24 cellular contexts compared by ENCODE assay signal in the genomic region with DNA sequence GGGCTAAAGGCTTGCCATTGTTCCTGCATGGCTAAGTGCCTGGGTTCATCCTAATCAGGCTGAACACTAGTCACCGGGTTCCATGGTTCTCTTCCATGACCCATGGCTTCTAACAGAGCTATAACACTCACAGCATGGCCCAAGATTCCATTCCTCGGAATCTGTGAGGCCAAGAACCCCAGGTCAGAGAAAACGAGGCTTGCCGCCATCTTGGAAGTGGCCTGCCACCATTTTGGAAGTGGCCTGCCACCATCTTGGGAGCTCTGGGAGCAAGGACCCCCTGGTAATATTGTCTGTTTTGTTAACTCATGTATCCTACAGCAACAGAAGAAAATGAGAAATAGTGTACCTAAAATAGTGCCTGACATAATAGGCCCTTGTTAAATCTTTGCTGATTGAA.
A peak's percentile ranks its signal among the peaks of the same experiment; 100 is the strongest.
DNase-seq lines count a peak whose midpoint lies in the region; ATAC-seq, FAIRE-seq and TF ChIP-seq lines count a peak whose summit lies in the region.
"Had no signal": no experiment of that assay in that cellular context is flagged by ENCODE, and none has a peak within 500 bp of the region (broad histone marks: within the 10 kb centered on the region; RNA-seq: fewer than 3 reads in every experiment).

No MANE protein-coding gene starts in this region.

- H3K23me2 ChIP-seq in H1 (ENCODE audit: low read depth, low read length): no peaks in the 10 kb centered on the region

- no peak overlapping the region for H4K8ac ChIP-seq in H1 (ENCODE audit: extremely low read depth, insufficient read depth, low read length)

- no peak overlapping the region for H3K4ac ChIP-seq in H1 (replicated peaks; ENCODE audit: insufficient read length, low read depth, low read length)

- no peak overlapping the region for H3K4me3 ChIP-seq in KMS-11 (IDR thresholded peaks at IDR 0.05; ENCODE audit: insufficient read depth, low read depth, low read length)
- H3K4me3 ChIP-seq in H1 (ENCODE audit: extremely low read depth in 1 of 4, insufficient read depth in 2 of 4, low read depth in 3 of 4, low read length in 4 of 4): no peak overlapping the region
- no peak overlapping the region for H3K4me3 ChIP-seq in suprapubic skin
- H3K4me3 ChIP-seq: BLaER1 had no signal

- POLR2A ChIA-PET in H1 (lab: Charles Lee; ENCODE audit: partially characterized antibody): interaction anchor here (1.5 to 2.0 kb wide), 2 partner anchors 11 to 92 kb away, joined by 3 to 5 read pairs; no protein-coding TSS in a partner anchor

- H3K56ac ChIP-seq in H1 (replicated peaks; ENCODE audit: insufficient read length, low read depth, low read length): no peak overlapping the region

- TF ChIP-seq POLR2A in H1 (IDR thresholded peaks at IDR 0.05; ENCODE audit: control extremely low read depth in 1 of 2, low read depth in 2 of 2, low read length in 2 of 2) (no peak), suprapubic skin (IDR thresholded peaks at IDR 0.05) (no peak)

- H3K18ac ChIP-seq in H1 (ENCODE audit: extremely low read depth, low read length): no peak overlapping the region

- H3K9me3 ChIP-seq in H1 (ENCODE audit: insufficient read depth in 2 of 2, low read depth in 1 of 2, low read length in 1 of 2): no peaks in the 10 kb centered on the region
- peaks cover 6% of the 10 kb centered on the region for H3K9me3 ChIP-seq in suprapubic skin
- H3K9me3 ChIP-seq: BE2C had no signal

- no peak overlapping the region for H3K23ac ChIP-seq in H1 (ENCODE audit: insufficient read length)

- H3K79me1 ChIP-seq in H1 (ENCODE audit: low read depth, low read length): no peaks in the 10 kb centered on the region

- CTCF ChIA-PET in H1 (lab: Charles Lee; ENCODE audit: partially characterized antibody): interaction anchor here (1.3 to 2.3 kb wide), 2 partner anchors 10 to 15 kb away, joined by 3 to 13 read pairs; no protein-coding TSS in a partner anchor

- no peak overlapping the region for H2BK20ac ChIP-seq in H1 (ENCODE audit: low read length)

- no peak for DNase-seq in H1 (ENCODE audit: low read depth in 1 of 2, low spot score in 2 of 2)
- no peak for DNase-seq in suprapubic skin (ENCODE audit: low spot score in 2 of 2)
- DNase-seq in stimulated activated CD4-positive, alpha-beta T cell treated with anti-CD3 and anti-CD28 coated beads, Interleukin-4, amount 100 ng/mL, for 24 hours: no peak
- DNase-seq: 8988T; ACHN; BE2C; C1 segment of cervical spinal cord; CD4-positive, alpha-beta memory T cell; CD4-positive, CD25-positive, alpha-beta regulatory T cell; CD8-positive, alpha-beta memory T cell; COR-L47; DMS 273 treated with DMSO at 0.1 percent for 48 hours; DMS153; DMS53; DMS79; DND-41; EL; GDM1 had no signal

- H3K4me2 ChIP-seq in KMS-11 (no peak overlapping the region), H1 (ENCODE audit: insufficient read depth in 1 of 2, low read depth in 2 of 2, low read length in 2 of 2) (no peak overlapping the region)
- H3K4me2 ChIP-seq: BLaER1 had no signal

- no peak overlapping the region for H3K14ac ChIP-seq in H1 (ENCODE audit: insufficient read length)

- H2BK15ac ChIP-seq in H1 (ENCODE audit: low read length): no peak overlapping the region

- no peak overlapping the region for H4K5ac ChIP-seq in H1 (ENCODE audit: insufficient read length, low read depth, low read length)

- H3K27ac ChIP-seq in KMS-11 (no peak overlapping the region), H1 (ENCODE audit: low read depth, low read length) (no peak overlapping the region), suprapubic skin (no peak overlapping the region)
- H3K27ac ChIP-seq: BLaER1 had no signal

- no peak for ATAC-seq in activated CD4-positive, CD25-positive, alpha-beta regulatory T cell treated with anti-CD3 and anti-CD28 coated beads, Interleukin-2, amount 50 U/mL, for 24 hours

- H2BK5ac ChIP-seq in H1 (ENCODE audit: low read depth, low read length): no peak overlapping the region

- 100% methylated on average over 4 of the region's 4 CpGs; no CpG with 5 or more reads in 1 of the 2 experiments for WGBS in H1 (ENCODE audit: extremely low coverage in 1 of 2, insufficient coverage in 1 of 2, insufficient read length in 1 of 2, insufficient replicate concordance in 2 of 2, low coverage in 1 of 2, low lambda C conversion rate in 2 of 2, missing lambda C conversion rate in 1 of 2), 2 experiments
- 93% methylated on average over 4 of the region's 4 CpGs for WGBS in suprapubic skin

- TF ChIP-seq RAD21 in H1 (IDR thresholded peaks at IDR 0.05 in 1 of 2, conservative IDR thresholded peaks at IDR 0.05 in 1 of 2; ENCODE audit: low read depth in 2 of 2, low read length in 2 of 2): no peak

- H3K36me3 ChIP-seq in KMS-11 (ENCODE audit: insufficient read depth) (no peaks in the 10 kb centered on the region), H1 (ENCODE audit: control insufficient read depth in 2 of 4, insufficient read depth in 4 of 4, low read length in 3 of 4) (no peaks in the 10 kb centered on the region; a peak in 1 of 8 replicates), suprapubic skin (no peaks in the 10 kb centered on the region)
- H3K36me3 ChIP-seq: BE2C, BLaER1 had no signal

- FAIRE-seq in H1 (lab: Jason Lieb, UNC): no peak
- FAIRE-seq: A204.1, GM12891, GM19239 had no signal

- H2BK12ac ChIP-seq in H1 (ENCODE audit: low read depth, low read length): no peak overlapping the region

- no peak overlapping the region for H3K9ac ChIP-seq in KMS-11
- H3K9ac ChIP-seq in H1 (replicated peaks in 1 of 4; ENCODE audit: extremely low read depth in 1 of 4, low read depth in 3 of 4, low read length in 3 of 4): no peak overlapping the region
- H3K9ac ChIP-seq: BLaER1 had no signal

- H3K27me3 ChIP-seq in KMS-11 (ENCODE audit: insufficient read depth, low read depth) (no peaks in the 10 kb centered on the region), H1 (replicated peaks in 1 of 4; ENCODE audit: control insufficient read depth in 3 of 4, extremely low read depth in 1 of 4, insufficient read depth in 3 of 4, low read length in 3 of 4) (no peaks in the 10 kb centered on the region), suprapubic skin (no peaks in the 10 kb centered on the region)
- H3K27me3 ChIP-seq: BLaER1 had no signal

- H4K91ac ChIP-seq in H1 (replicated peaks; ENCODE audit: insufficient read length, low read length): no peak overlapping the region

- H2AFZ ChIP-seq in KMS-11 (ENCODE audit: low read depth) (peak overlapping the region; percentile 9; the same call in 1 of the 2 replicates), H1 (ENCODE audit: low read length) (no peak overlapping the region)

- no peak overlapping the region for H2BK120ac ChIP-seq in H1 (replicated peaks; ENCODE audit: low read depth, low read length)

- H2AK5ac ChIP-seq in H1 (ENCODE audit: low read depth, low read length): no peak overlapping the region

- H4K20me1 ChIP-seq in KMS-11 (ENCODE audit: insufficient read depth) (no peaks in the 10 kb centered on the region), H1 (replicated peaks in 1 of 2; ENCODE audit: control insufficient read depth in 1 of 2, insufficient read depth in 2 of 2, low read length in 2 of 2) (no peaks in the 10 kb centered on the region)
- H4K20me1 ChIP-seq: BLaER1 had no signal

- TF ChIP-seq CTCF in KMS-11 (conservative IDR thresholded peaks at IDR 0.05; ENCODE audit: low read depth, low read length) (no peak), H1 (IDR thresholded peaks at IDR 0.05; ENCODE audit: control extremely low read depth in 1 of 3, insufficient read depth in 1 of 3, low read depth in 1 of 3, low read length in 3 of 3) (no peak), suprapubic skin (IDR thresholded peaks at IDR 0.05) (no peak)

- TF ChIP-seq EP300 in H1 (IDR thresholded peaks at IDR 0.05; ENCODE audit: borderline replicate concordance in 1 of 2, low read depth in 2 of 2, low read length in 2 of 2) (no peak), suprapubic skin (IDR thresholded peaks at IDR 0.05) (no peak)

- H3K79me2 ChIP-seq in KMS-11 (ENCODE audit: insufficient read depth, low read depth): no peaks in the 10 kb centered on the region
- H3K79me2 ChIP-seq in H1 (ENCODE audit: control insufficient read depth in 1 of 2, insufficient read depth in 2 of 2, low read length in 2 of 2): no peaks in the 10 kb centered on the region

- H3K4me1 ChIP-seq in KMS-11 (ENCODE audit: low read depth, poor library complexity, severe bottlenecking) (no peaks in the 10 kb centered on the region), H1 (replicated peaks in 1 of 4; ENCODE audit: control insufficient read depth in 3 of 4, insufficient read depth in 4 of 4, low read length in 3 of 4) (no peaks in the 10 kb centered on the region), suprapubic skin (no peaks in the 10 kb centered on the region)
- H3K4me1 ChIP-seq: BE2C, BLaER1 had no signal

TF ChIP-seq in H1, 55 proteins besides CTCF, POLR2A, EP300 and RAD21:
- TF ChIP-seq YY1 (IDR thresholded peaks at IDR 0.05; ENCODE audit: low read depth, low read length) (peak; percentile 79; the same call in 1 of the 2 replicates), TAF7 (optimal IDR thresholded peaks at IDR 0.05; ENCODE audit: borderline replicate concordance, low read depth, low read length) (no peak)
